In the genomic region with DNA sequence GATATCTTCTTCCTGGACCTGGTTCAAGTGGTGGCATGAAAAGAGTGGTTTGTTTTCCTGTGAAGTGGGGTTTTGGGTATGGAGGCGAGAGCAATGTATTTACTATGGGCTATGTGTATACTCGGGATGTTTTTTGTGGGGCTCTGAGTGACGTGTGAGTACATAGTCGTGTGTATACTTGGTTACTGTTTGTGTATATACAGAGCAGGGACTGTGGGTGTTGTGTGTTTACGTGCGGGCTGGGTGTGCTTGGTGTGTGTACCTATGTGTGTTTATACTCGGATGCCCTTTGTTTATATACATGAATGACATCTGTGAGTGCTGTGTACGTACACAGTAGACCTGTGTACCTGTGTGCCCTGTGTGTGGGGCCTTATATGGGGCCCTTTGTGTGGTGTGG, we compare ENCODE assay signal across 17 cellular contexts. TPM values are rescaled to one million over a fixed set of nuclear protein-coding genes. Genes with fewer than 3 reads are reported as not detected.
A peak's percentile ranks its signal among the peaks of the same experiment; 100 is the strongest.
DNase-seq lines count a peak whose midpoint lies in the region; ATAC-seq and TF ChIP-seq lines count a peak whose summit lies in the region.
"Had no signal": no experiment of that assay in that cellular context is flagged by ENCODE, and none has a peak within 500 bp of the region (broad histone marks: within the 10 kb centered on the region; RNA-seq: fewer than 3 reads in every experiment).

No MANE protein-coding gene starts in this region.

- H3K36me3 Mint-ChIP-seq in glutamatergic neuron (ENCODE audit: unreplicated experiment) (no peaks in the 10 kb centered on the region), neural crest cell (ENCODE audit: low read depth) (no peaks in the 10 kb centered on the region)
- H3K36me3 Mint-ChIP-seq in activated CD4-positive, alpha-beta T cell treated with anti-CD3 and anti-CD28 coated beads for 36 hours (ENCODE audit: low read depth): no peaks in the 10 kb centered on the region
- H3K36me3 Mint-ChIP-seq: IgD-negative memory B cell; naive thymus-derived CD4-positive, alpha-beta T cell had no signal

- H3K4me3 ChIP-seq in NT2/D1 (ENCODE audit: insufficient read length, low read depth): peak overlapping the region; percentile 47
- H3K4me3 ChIP-seq: coronary artery, tibial artery had no signal

- peak overlapping the region; percentile 53 for H3K27ac ChIP-seq in C4-2B
- H3K27ac ChIP-seq: coronary artery, tibial artery had no signal

- peaks cover 51% of the 10 kb centered on the region for H3K36me3 ChIP-seq in NT2/D1 (ENCODE audit: insufficient read depth, insufficient read length, low read length)

- H3K4me3 Mint-ChIP-seq in glutamatergic neuron (ENCODE audit: unreplicated experiment): peak overlapping the region; percentile 85
- H3K4me3 Mint-ChIP-seq in neural crest cell: peak overlapping the region; percentile 1
- no peak overlapping the region for H3K4me3 Mint-ChIP-seq in activated CD4-positive, alpha-beta T cell treated with anti-CD3 and anti-CD28 coated beads for 36 hours
- H3K4me3 Mint-ChIP-seq: activated CD8-positive, alpha-beta T cell treated with anti-CD3 and anti-CD28 coated beads for 36 hours; activated T-helper 17 cell treated with anti-CD3 and anti-CD28 coated beads, Interleukin-2, amount 50 U/mL, for 72 hours; naive thymus-derived CD4-positive, alpha-beta T cell had no signal

- peaks cover 46% of the 10 kb centered on the region for H3K4me1 ChIP-seq in NT2/D1 (ENCODE audit: insufficient read depth, insufficient read length)

- no peaks in the 10 kb centered on the region for H3K27me3 ChIP-seq in NT2/D1 (ENCODE audit: insufficient read depth, insufficient read length)
- H3K27me3 ChIP-seq: tibial artery had no signal

- H3K27me3 Mint-ChIP-seq in glutamatergic neuron (ENCODE audit: unreplicated experiment): no peaks in the 10 kb centered on the region
- H3K27me3 Mint-ChIP-seq in neural crest cell (ENCODE audit: low read depth): peaks cover 2% of the 10 kb centered on the region
- H3K27me3 Mint-ChIP-seq in activated CD4-positive, alpha-beta T cell treated with anti-CD3 and anti-CD28 coated beads for 36 hours: no peaks in the 10 kb centered on the region
- H3K27me3 Mint-ChIP-seq: activated CD8-positive, alpha-beta T cell treated with anti-CD3 and anti-CD28 coated beads for 36 hours; activated T-helper 17 cell treated with anti-CD3 and anti-CD28 coated beads, Interleukin-2, amount 50 U/mL, for 72 hours; IgD-negative memory B cell; naive thymus-derived CD4-positive, alpha-beta T cell had no signal

- ATAC-seq in GM21737 (IDR thresholded peaks at IDR 0.05; ENCODE audit: unreplicated experiment): no peak
- ATAC-seq in activated CD4-positive, alpha-beta T cell treated with anti-CD3 and anti-CD28 coated beads for 36 hours: no peak
- no peak for ATAC-seq in HG02884 (IDR thresholded peaks at IDR 0.05; ENCODE audit: unreplicated experiment)
- ATAC-seq in SK-N-SH treated with all-trans-retinoic acid at 6 μM for 48 hours: no peak
- ATAC-seq: activated CD8-positive, alpha-beta T cell treated with anti-CD3 and anti-CD28 coated beads for 36 hours; activated T-helper 17 cell treated with anti-CD3 and anti-CD28 coated beads, Interleukin-2, amount 50 U/mL, for 72 hours; naive thymus-derived CD4-positive, alpha-beta T cell had no signal

- H3K9ac ChIP-seq in NT2/D1 (ENCODE audit: insufficient read length, low read depth): peak overlapping the region; percentile 79

- intact Hi-C loops in activated CD4-positive, alpha-beta T cell treated with anti-CD3 and anti-CD28 coated beads for 36 hours (cut with DNase I, micrococcal nuclease): no loop called here

- H3K4me1 Mint-ChIP-seq in glutamatergic neuron (ENCODE audit: low read depth, unreplicated experiment): peaks cover 22% of the 10 kb centered on the region
- H3K4me1 Mint-ChIP-seq in neural crest cell: peaks cover 27% of the 10 kb centered on the region
- H3K4me1 Mint-ChIP-seq in activated CD4-positive, alpha-beta T cell treated with anti-CD3 and anti-CD28 coated beads for 36 hours: peaks cover under 1% of the 10 kb centered on the region
- H3K4me1 Mint-ChIP-seq: activated T-helper 17 cell treated with anti-CD3 and anti-CD28 coated beads, Interleukin-2, amount 50 U/mL, for 72 hours had no signal

- H3K9me3 Mint-ChIP-seq in glutamatergic neuron (ENCODE audit: unreplicated experiment): peaks cover 7% of the 10 kb centered on the region
- H3K9me3 Mint-ChIP-seq in neural crest cell: no peaks in the 10 kb centered on the region
- H3K9me3 Mint-ChIP-seq in activated CD4-positive, alpha-beta T cell treated with anti-CD3 and anti-CD28 coated beads for 36 hours (ENCODE audit: low read depth): no peaks in the 10 kb centered on the region
- H3K9me3 Mint-ChIP-seq: activated CD8-positive, alpha-beta T cell treated with anti-CD3 and anti-CD28 coated beads for 36 hours; activated T-helper 17 cell treated with anti-CD3 and anti-CD28 coated beads, Interleukin-2, amount 50 U/mL, for 72 hours; IgD-negative memory B cell had no signal

- TF ChIP-seq CTCF in C4-2B (conservative IDR thresholded peaks at IDR 0.05) (no peak), glutamatergic neuron (IDR thresholded peaks at IDR 0.05; ENCODE audit: partially characterized antibody, unreplicated experiment) (no peak), neural crest cell (conservative IDR thresholded peaks at IDR 0.05) (no peak)

- H3K27ac Mint-ChIP-seq in glutamatergic neuron (ENCODE audit: unreplicated experiment): peak overlapping the region; percentile 28
- no peak overlapping the region for H3K27ac Mint-ChIP-seq in neural crest cell (ENCODE audit: unreplicated experiment)
- H3K27ac Mint-ChIP-seq in activated CD4-positive, alpha-beta T cell treated with anti-CD3 and anti-CD28 coated beads for 36 hours: no peak overlapping the region
- H3K27ac Mint-ChIP-seq: activated CD8-positive, alpha-beta T cell treated with anti-CD3 and anti-CD28 coated beads for 36 hours; activated T-helper 17 cell treated with anti-CD3 and anti-CD28 coated beads, Interleukin-2, amount 50 U/mL, for 72 hours; IgD-negative memory B cell had no signal

- POLR2A ChIA-PET in activated CD4-positive, alpha-beta T cell treated with anti-CD3 and anti-CD28 coated beads for 36 hours (lab: Charles Lee): no interaction called here

- CTCF ChIA-PET in activated CD4-positive, alpha-beta T cell treated with anti-CD3 and anti-CD28 coated beads for 36 hours (lab: Charles Lee): no interaction called here

- H3K9me3 ChIP-seq in NT2/D1 (ENCODE audit: insufficient read depth, low read length): no peaks in the 10 kb centered on the region
- H3K9me3 ChIP-seq: tibial artery had no signal

- DNase-seq in NT2/D1 (ENCODE audit: low read depth, low spot score): no peak
- no peak for DNase-seq in glutamatergic neuron
- DNase-seq in neural crest cell (ENCODE audit: low read depth, low spot score): no peak
- DNase-seq in activated CD4-positive, alpha-beta T cell treated with anti-CD3 and anti-CD28 coated beads for 36 hours: no peak
- DNase-seq: activated CD8-positive, alpha-beta T cell treated with anti-CD3 and anti-CD28 coated beads for 36 hours; naive thymus-derived CD4-positive, alpha-beta T cell; NCI-H1092 treated with DMSO at 0.1 percent for 48 hours; NCI-H2227 treated with DMSO at 0.1 percent for 48 hours; OCI-M1; tibial artery had no signal

TF ChIP-seq in SK-N-SH treated with all-trans-retinoic acid at 6 μM for 48 hours, 23 proteins besides CTCF, POLR2A, EP300 and RAD21 (continues in another document):
- TF ChIP-seq ZFP3 (CRISPR knock-in tag; IDR thresholded peaks at IDR 0.05) (no peak), ESRRG (CRISPR knock-in tag; IDR thresholded peaks at IDR 0.05) (no peak), RARB (CRISPR knock-in tag; IDR thresholded peaks at IDR 0.05) (no peak), POU6F1 (CRISPR knock-in tag; IDR thresholded peaks at IDR 0.05; ENCODE audit: borderline replicate concordance, low read depth) (no peak), CREB5 (CRISPR knock-in tag; IDR thresholded peaks at IDR 0.05; ENCODE audit: low read depth) (no peak), OSR1 (CRISPR knock-in tag; IDR thresholded peaks at IDR 0.05) (no peak)

RNA-seq across cellular contexts. Expression of gene YARS1, which starts 50.0 kb away (rescaled TPM):
- total RNA-seq in glutamatergic neuron (ENCODE audit: unreplicated experiment): 197 TPM
- total RNA-seq in neural crest cell: 140 and 145 TPM in 2 replicates
- 100 to 1,000 TPM; 259 to 309 TPM for total RNA-seq in activated CD4-positive, alpha-beta T cell treated with anti-CD3 and anti-CD28 coated beads for 36 hours

RNA-seq across cellular contexts. Expression of gene S100PBP, which starts 50.3 kb away (rescaled TPM):
- total RNA-seq in glutamatergic neuron (ENCODE audit: unreplicated experiment) (40.1 TPM), neural crest cell (55.0 and 55.7 TPM in 2 replicates)
- total RNA-seq in activated CD4-positive, alpha-beta T cell treated with anti-CD3 and anti-CD28 coated beads for 36 hours: 10 to 100 TPM; 27.9 to 34.3 TPM
